19 cellular contexts compared by ENCODE assay signal in genomic region chr17:2372180-2372579, GRCh38. TPM values are rescaled to one million over a fixed set of nuclear protein-coding genes. Genes with fewer than 3 reads are reported as not detected.
DNase-seq lines count a peak whose midpoint lies in the region; TF ChIP-seq lines count a peak whose summit lies in the region.
"Had no signal": no experiment of that assay in that cellular context is flagged by ENCODE, and none has a peak within 500 bp of the region (broad histone marks: within the 10 kb centered on the region; RNA-seq: fewer than 3 reads in every experiment).

No MANE protein-coding gene starts in this region.

- DNase-seq in breast epithelium (ENCODE audit: low spot score in 2 of 2) (no peak), mammary epithelial cell (no peak), iPS-NIHi11 (ENCODE audit: low spot score) (peak; percentile 29), osteoblast (ENCODE audit: insufficient read length, low spot score, missing footprints) (peak; percentile 87), Caco-2 (no peak), NCI-H345 (lab: John Stamatoyannopoulos, UW) (no peak)
- DNase-seq: CD4-positive, CD25-positive, alpha-beta regulatory T cell; CD8-positive, alpha-beta T cell; DMS 273 treated with DMSO at 0.1 percent for 48 hours; DMS79; EL; GDM1; GM23248; H9 had no signal

- no TSS peak for BruUV-seq in mammary epithelial cell (replicated peaks; lab: Mats Ljungman, UMichigan)
- BruUV-seq in Caco-2 (replicated peaks; lab: Mats Ljungman, UMichigan): no TSS peak

- no peaks in the 10 kb centered on the region for H3K36me3 ChIP-seq in breast epithelium
- no peaks in the 10 kb centered on the region for H3K36me3 ChIP-seq in mammary epithelial cell (ENCODE audit: insufficient read depth, low read length)
- peaks cover 30% of the 10 kb centered on the region for H3K36me3 ChIP-seq in osteoblast (ENCODE audit: insufficient read depth, low read length)
- no peaks in the 10 kb centered on the region for H3K36me3 ChIP-seq in Caco-2 (ENCODE audit: control insufficient read depth, insufficient read depth, low read length)

- no peaks in the 10 kb centered on the region for H3K9me3 Mint-ChIP-seq in Caco-2 (ENCODE audit: unreplicated experiment)
- H3K9me3 Mint-ChIP-seq: CD4-positive, CD25-positive, alpha-beta regulatory T cell; CD8-positive, alpha-beta T cell; H9 had no signal

- CTCF ChIA-PET in mammary epithelial cell (lab: Charles Lee; ENCODE audit: low non-redundant PET): interaction anchor here (0.8 kb wide), 1 partner anchor 10 kb away, joined by 7 read pairs; no protein-coding TSS in a partner anchor
- CTCF ChIA-PET in Caco-2 (lab: Charles Lee): no interaction called here

- H3K27ac ChIP-seq in breast epithelium (peak overlapping the region; percentile 25 to 84), mammary epithelial cell (ENCODE audit: insufficient read depth, low read depth, low read length) (no peak overlapping the region), osteoblast (ENCODE audit: low read depth, low read length) (no peak overlapping the region)
- H3K27ac ChIP-seq: 22Rv1, BLaER1, C4-2B, GM23248 had no signal

- peaks cover 44% of the 10 kb centered on the region for H3K36me3 Mint-ChIP-seq in Caco-2 (ENCODE audit: insufficient read depth, unreplicated experiment)

- no peaks in the 10 kb centered on the region for H3K4me1 Mint-ChIP-seq in Caco-2 (ENCODE audit: low read depth, unreplicated experiment)
- H3K4me1 Mint-ChIP-seq: B cell; CD4-positive, CD25-positive, alpha-beta regulatory T cell had no signal

- dilution Hi-C loops in mammary epithelial cell (cut with HindIII; ENCODE audit: low sequenced_read_pairs): no loop called here

- in situ Hi-C loops in mammary epithelial cell (cut with MboI; ENCODE audit: low sequenced_read_pairs in 2 of 2): no loop called here

- H3K4me2 ChIP-seq in mammary epithelial cell (ENCODE audit: insufficient read depth, low read depth, low read length): no peak overlapping the region
- H3K4me2 ChIP-seq in osteoblast (ENCODE audit: insufficient read depth, low read length): no peak overlapping the region
- H3K4me2 ChIP-seq: BLaER1 had no signal

- no peak overlapping the region for H3K9ac ChIP-seq in mammary epithelial cell (ENCODE audit: insufficient read depth, low read length)
- H3K9ac ChIP-seq: BLaER1, GM23248 had no signal

- no peak overlapping the region for H3K27ac Mint-ChIP-seq in Caco-2 (ENCODE audit: unreplicated experiment)
- H3K27ac Mint-ChIP-seq: B cell; CD8-positive, alpha-beta T cell; H9 had no signal

- 100% methylated on average over 7 of the region's 26 CpGs for WGBS in mammary epithelial cell (ENCODE audit: low coverage, missing lambda C conversion rate)

- intact Hi-C loops in breast epithelium (cut with DNase I; ENCODE audit: low total_unique reads) (no loop called here), mammary epithelial cell (cut with micrococcal nuclease) (no loop called here), Caco-2 (cut with micrococcal nuclease; ENCODE audit: unreplicated experiment) (no loop called here)

- H3K79me2 ChIP-seq in mammary epithelial cell (ENCODE audit: insufficient read depth, low read length): no peaks in the 10 kb centered on the region
- H3K79me2 ChIP-seq in osteoblast (ENCODE audit: insufficient read depth, low read length): no peaks in the 10 kb centered on the region

- no peak for TF ChIP-seq CTCF in breast epithelium (IDR thresholded peaks at IDR 0.05)
- no peak for TF ChIP-seq CTCF in mammary epithelial cell (conservative IDR thresholded peaks at IDR 0.05 in 1 of 2, IDR thresholded peaks at IDR 0.05 in 1 of 2; ENCODE audit: extremely low read depth in 1 of 2, insufficient read depth in 1 of 2, low read depth in 1 of 2, low read length in 2 of 2)
- no peak for TF ChIP-seq CTCF in osteoblast (IDR thresholded peaks at IDR 0.05; ENCODE audit: extremely low read depth, low read depth, low read length)
- no peak for TF ChIP-seq CTCF in Caco-2 (IDR thresholded peaks at IDR 0.05; ENCODE audit: insufficient read depth in 1 of 2, low read depth in 1 of 2, low read length in 1 of 2, severe bottlenecking in 1 of 2, unreplicated experiment in 1 of 2)

- no peaks in the 10 kb centered on the region for H3K27me3 ChIP-seq in breast epithelium
- H3K27me3 ChIP-seq in mammary epithelial cell (ENCODE audit: insufficient read depth, low read length): no peaks in the 10 kb centered on the region
- no peaks in the 10 kb centered on the region for H3K27me3 ChIP-seq in osteoblast (ENCODE audit: insufficient read depth, low read length)
- H3K27me3 ChIP-seq in Caco-2 (replicated peaks; ENCODE audit: control insufficient read depth, insufficient read depth, low read length): no peaks in the 10 kb centered on the region
- H3K27me3 ChIP-seq: BLaER1 had no signal

- no peak for TF ChIP-seq POLR2A in breast epithelium (IDR thresholded peaks at IDR 0.05)

- no peaks in the 10 kb centered on the region for H3K27me3 Mint-ChIP-seq in Caco-2 (ENCODE audit: insufficient read depth, unreplicated experiment)
- H3K27me3 Mint-ChIP-seq: B cell; CD4-positive, CD25-positive, alpha-beta regulatory T cell had no signal

- H3K9me3 ChIP-seq in breast epithelium: no peaks in the 10 kb centered on the region
- no peaks in the 10 kb centered on the region for H3K9me3 ChIP-seq in mammary epithelial cell (replicated peaks; ENCODE audit: insufficient read depth, low read length)
- no peaks in the 10 kb centered on the region for H3K9me3 ChIP-seq in osteoblast (ENCODE audit: low read depth, low read length)
- no peaks in the 10 kb centered on the region for H3K9me3 ChIP-seq in Caco-2
- H3K9me3 ChIP-seq: BLaER1 had no signal

- no peak overlapping the region for H3K4me3 ChIP-seq in breast epithelium
- no peak overlapping the region for H3K4me3 ChIP-seq in mammary epithelial cell (replicated peaks in 1 of 3; ENCODE audit: insufficient read depth in 1 of 3, low read depth in 2 of 3, low read length in 3 of 3)
- no peak overlapping the region for H3K4me3 ChIP-seq in osteoblast (ENCODE audit: insufficient read depth, low read length)
- H3K4me3 ChIP-seq in Caco-2 (ENCODE audit: low read depth, low read length): no peak overlapping the region
- H3K4me3 ChIP-seq: BLaER1, GM12878, GM23248 had no signal

- no peaks in the 10 kb centered on the region for H4K20me1 ChIP-seq in mammary epithelial cell (ENCODE audit: insufficient read depth, low read length)
- no peaks in the 10 kb centered on the region for H4K20me1 ChIP-seq in osteoblast (ENCODE audit: insufficient read depth, low read length)
- H4K20me1 ChIP-seq: BLaER1 had no signal

- H3K4me3 Mint-ChIP-seq in Caco-2 (ENCODE audit: unreplicated experiment): no peak overlapping the region
- H3K4me3 Mint-ChIP-seq: B cell; CD4-positive, CD25-positive, alpha-beta regulatory T cell; CD8-positive, alpha-beta T cell; H9 had no signal

- H2AFZ ChIP-seq in mammary epithelial cell (ENCODE audit: low read depth, low read length) (no peak overlapping the region), osteoblast (ENCODE audit: low read length) (no peak overlapping the region)
- H2AFZ ChIP-seq: GM23248 had no signal

- H3K4me1 ChIP-seq in breast epithelium: peaks cover 0 to 7% of the 10 kb centered on the region in 2 donors
- peaks cover 20% of the 10 kb centered on the region for H3K4me1 ChIP-seq in mammary epithelial cell (ENCODE audit: insufficient read depth, low read length)
- no peaks in the 10 kb centered on the region for H3K4me1 ChIP-seq in osteoblast (ENCODE audit: insufficient read depth, low read length)
- H3K4me1 ChIP-seq in Caco-2: no peaks in the 10 kb centered on the region

- POLR2A ChIA-PET in Caco-2 (lab: Charles Lee): no interaction called here

RNA-seq across cellular contexts. Expression of gene MNT, which starts 28.7 kb away (rescaled TPM):
- total RNA-seq in breast epithelium (10 to 100 TPM in 1 of 3 donors, 1 to 10 TPM in 2; 7.7 to 10.2 (median 8.8) TPM), mammary epithelial cell (10 to 100 TPM in 1 of 2 donors, 1 to 10 TPM in 1; 5.5 to 32.3 TPM), osteoblast (12.3 and 14.1 TPM in 2 replicates), Caco-2 (2022) (24.4 and 25.8 TPM in 2 replicates)
- polyA plus RNA-seq in mammary epithelial cell: 4.1 TPM
- 7.8 TPM for polyA minus RNA-seq in mammary epithelial cell

RNA-seq across cellular contexts. Expression of gene SGSM2, which starts 34.9 kb away (rescaled TPM):
- total RNA-seq in breast epithelium (100 to 1,000 TPM in 1 of 3 donors, 10 to 100 TPM in 2; 27.8 to 125 (median 85.5) TPM), mammary epithelial cell (10 to 100 TPM; 28.2 to 32.5 TPM), osteoblast (35.4 and 37.3 TPM in 2 replicates), Caco-2 (2022) (65.6 and 67.4 TPM in 2 replicates)
- 24.4 TPM for polyA plus RNA-seq in mammary epithelial cell
- polyA minus RNA-seq in mammary epithelial cell: 30.1 TPM

RNA-seq across cellular contexts. Expression of gene TSR1, which starts 35.9 kb away (rescaled TPM):
- 10 to 100 TPM; 28.8 to 43.6 (median 43.0) TPM for total RNA-seq in breast epithelium
- 10 to 100 TPM; 51.0 to 51.5 TPM for total RNA-seq in mammary epithelial cell
- 15.9 TPM for polyA plus RNA-seq in mammary epithelial cell
- 23.9 TPM for polyA minus RNA-seq in mammary epithelial cell
- total RNA-seq in osteoblast: 37.7 and 42.0 TPM in 2 replicates
- 65.4 and 67.3 TPM in 2 replicates for total RNA-seq in Caco-2 (2022)

Comparison
In these comparisons a context has a peak if more than half of its experiments do, and no peak if none do; other contexts are left out.
1. H3K27ac ChIP-seq: peak in breast epithelium (2 of 2); none in mammary epithelial cell (single experiment) and osteoblast (single experiment).
2. DNase-seq: peak in iPS-NIHi11 (single experiment) and osteoblast (single experiment); none in breast epithelium (0 of 2), mammary epithelial cell (single experiment), Caco-2 (0 of 2) and NCI-H345 (single experiment).